12 cellular contexts compared by ENCODE assay signal in genomic region chr21:45994086-45994661, GRCh38. TPM values are rescaled to one million over a fixed set of nuclear protein-coding genes. Genes with fewer than 3 reads are reported as not detected.
DNase-seq lines count a peak whose midpoint lies in the region; ATAC-seq and TF ChIP-seq lines count a peak whose summit lies in the region.
"Had no signal": no experiment of that assay in that cellular context is flagged by ENCODE, and none has a peak within 500 bp of the region (broad histone marks: within the 10 kb centered on the region; RNA-seq: fewer than 3 reads in every experiment).

No MANE protein-coding gene starts in this region.

- CTCF ChIA-PET in AG04450 (lab: Charles Lee) (interaction anchor here (1.3 kb wide), 1 partner anchor 21 kb away, joined by 3 read pairs; no protein-coding TSS in a partner anchor), RWPE1 (lab: Yijun Ruan, JAX) (no interaction called here)

- peaks cover 77 to 100% (median 87%) of the 10 kb centered on the region in 4 donors for H3K36me3 ChIP-seq in sigmoid colon

- H3K4me3 ChIP-seq in AG04450 (ENCODE audit: low read depth, low read length) (no peak overlapping the region), sigmoid colon (no peak overlapping the region)

- intact Hi-C loops in left cardiac atrium (cut with DNase I) = no loop called here
- intact Hi-C loops in sigmoid colon (cut with DNase I) = no loop called here

- ATAC-seq in left cardiac atrium (no peak), HG02678 (IDR thresholded peaks at IDR 0.05; ENCODE audit: unreplicated experiment) (no peak), GM18502 (IDR thresholded peaks at IDR 0.05; ENCODE audit: poor library complexity, unreplicated experiment) (no peak)
- ATAC-seq: activated T-helper 17 cell treated with anti-CD3 and anti-CD28 coated beads, Interleukin-2, amount 50 U/mL, for 72 hours had no signal

- 91% methylated on average over 24 of the region's 24 CpGs for WGBS in sigmoid colon, 2 donors

- H3K27me3 ChIP-seq in AG04450 (ENCODE audit: control insufficient read depth, insufficient read depth, low read length) = no peaks in the 10 kb centered on the region
- H3K27me3 ChIP-seq in sigmoid colon = no peaks in the 10 kb centered on the region

- TF ChIP-seq CTCF in AG04450 (IDR thresholded peaks at IDR 0.05; ENCODE audit: low read depth, low read length) (no peak), RWPE1 (conservative IDR thresholded peaks at IDR 0.05; ENCODE audit: low read depth) (no peak), sigmoid colon (IDR thresholded peaks at IDR 0.05) (no peak)

- POLR2A ChIA-PET in AG04450 (lab: Yijun Ruan, JAX) (interaction anchor here (1.4 to 2.5 kb wide), 2 partner anchors 12 to 135 kb away, joined by 3 to 10 read pairs; partner anchors contain the start of gene COL6A1), RWPE1 (lab: Yijun Ruan, JAX; ENCODE audit: low non-redundant PET) (interaction anchor here (0.8 kb wide), 1 partner anchor 43 kb away, joined by 4 read pairs; no protein-coding TSS in a partner anchor)

- H3K27ac ChIP-seq in AG04450 (ENCODE audit: low read depth, low read length) = peak overlapping the region; percentile 31
- H3K27ac ChIP-seq in RWPE1 = 0 out of 2 replicates have a peak overlapping the region, but pooled peaks have one; percentile 54
- H3K27ac ChIP-seq in sigmoid colon = peak overlapping the region; percentile 73 to 80 (median 79)
- H3K27ac ChIP-seq: KMS-11 had no signal

- peaks cover 0 to 86% (median 74%) of the 10 kb centered on the region in 4 donors for H3K4me1 ChIP-seq in sigmoid colon

- TF ChIP-seq EP300 in sigmoid colon (IDR thresholded peaks at IDR 0.05) = no peak

- DNase-seq in AG04450 (ENCODE audit: low read depth, low spot score) (no peak), RWPE1 (ENCODE audit: low spot score) (no peak), left cardiac atrium (peak; percentile 25), sigmoid colon (peak; percentile 64), occipital lobe (lab: John Stamatoyannopoulos, UW) (no peak), UCSD-AML1 (lab: John Stamatoyannopoulos, UW; ENCODE audit: unreplicated experiment) (no peak)
- DNase-seq: C1 segment of cervical spinal cord, NCI-H2081 had no signal

- H3K9me3 ChIP-seq in AG04450 (ENCODE audit: control insufficient read depth, insufficient read depth, low read length) (peaks cover 11% of the 10 kb centered on the region; the same call in 1 of the 2 replicates), sigmoid colon (no peaks in the 10 kb centered on the region)

- no peak for TF ChIP-seq POLR2A in sigmoid colon (IDR thresholded peaks at IDR 0.05)

RNA-seq across cellular contexts. Expression of gene COL6A1, which starts 12.6 kb away (rescaled TPM):
- 493 and 591 TPM in 2 replicates for polyA plus RNA-seq in AG04450 (2011; rRNA removed)
- 196 and 210 TPM in 2 replicates for polyA minus RNA-seq in AG04450 (2011; rRNA and poly(A)+ RNA removed)
- 100 to 1,000 TPM; 244 to 247 TPM for total RNA-seq in left cardiac atrium
- 1,000 to 10,000 TPM in 2 of 4 donors, 100 to 1,000 TPM in 2; 622 to 1,755 (median 1,184) TPM for total RNA-seq in sigmoid colon
- 100 to 1,000 TPM in 1 of 3 donors, 10 to 100 TPM in 2; 14.3 to 131 (median 28.2) TPM for polyA plus RNA-seq in sigmoid colon
- 41.0 TPM for total RNA-seq in occipital lobe

Comparison
In these comparisons a context has a peak if more than half of its experiments do, and no peak if none do; other contexts are left out.
1. DNase-seq: peak in left cardiac atrium (single experiment) and sigmoid colon (single experiment); none in AG04450 (single experiment), RWPE1 (single experiment), occipital lobe (single experiment) and UCSD-AML1 (single experiment).
2. Peak in every context shown above with its lines, with median percentiles within 50 percentile points of each other: H3K27ac ChIP-seq.